ENCODE assay signal across 1 cellular context in genomic region chr16:56793504-56793903, GRCh38.
TF ChIP-seq lines count a peak whose summit lies in the region.

No MANE protein-coding gene starts in this region.

TF ChIP-seq in H1, 55 proteins besides CTCF, POLR2A, EP300 and RAD21 (continued from another document):
- TF ChIP-seq CHD7 (IDR thresholded peaks at IDR 0.05; ENCODE audit: insufficient replicate concordance, low read length) (no peak), ATF2 (IDR thresholded peaks at IDR 0.05; ENCODE audit: low read length) (no peak), HDAC6 (IDR thresholded peaks at IDR 0.05; ENCODE audit: low read depth, low read length) (no peak), FOSL1 (IDR thresholded peaks at IDR 0.05; ENCODE audit: insufficient read depth, low read depth, low read length) (no peak), TAF1 (IDR thresholded peaks at IDR 0.05; ENCODE audit: low read depth, low read length) (no peak), BCL11A (IDR thresholded peaks at IDR 0.05; ENCODE audit: low read depth in 2 of 2, low read length in 2 of 2) (no peak)
